In the genomic region with DNA sequence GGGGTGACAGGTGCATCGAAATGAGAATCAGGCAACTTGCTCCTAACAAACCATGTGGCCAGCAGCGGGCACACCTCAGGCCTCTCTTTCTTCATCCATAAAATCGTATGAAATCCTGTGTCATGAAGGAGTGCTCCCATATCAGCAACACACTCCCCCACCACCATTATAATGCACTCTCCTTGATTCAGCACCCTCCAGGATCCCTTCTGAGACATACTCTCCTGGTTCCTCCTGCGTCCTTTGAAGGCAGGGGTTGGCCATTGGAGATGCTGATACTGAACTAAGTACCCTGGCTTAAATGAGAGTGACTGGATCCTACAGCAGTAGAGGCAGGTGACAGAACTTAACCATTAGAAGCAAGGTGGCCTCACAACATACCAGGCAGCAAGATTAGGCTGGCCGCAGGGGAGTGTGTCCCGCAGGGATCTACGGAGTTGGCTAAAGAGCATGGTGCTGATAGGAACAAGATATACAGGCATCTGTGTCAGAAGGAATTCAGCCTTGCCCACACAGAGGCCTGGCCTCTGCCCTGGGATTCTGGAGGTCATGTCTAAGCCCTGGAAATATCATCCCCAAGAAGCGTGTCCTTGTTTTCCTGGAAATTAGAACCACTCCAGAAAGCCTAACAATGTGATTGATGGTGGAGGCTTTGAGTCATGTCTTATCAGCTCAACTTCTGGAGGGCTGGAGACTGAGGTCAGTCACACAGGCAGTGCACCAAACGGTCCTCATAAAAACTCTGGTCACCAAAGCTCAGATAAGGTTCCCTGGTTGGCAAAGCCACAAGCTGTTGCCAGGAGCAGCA, we compare ENCODE assay signal across 1 cellular context.
TF ChIP-seq lines count a peak whose summit lies in the region.

No MANE protein-coding gene starts in this region.

TF ChIP-seq in K562, 482 proteins besides CTCF, POLR2A, EP300 and RAD21 (continued from another document and continues in another):
- TF ChIP-seq, protein P1, sequence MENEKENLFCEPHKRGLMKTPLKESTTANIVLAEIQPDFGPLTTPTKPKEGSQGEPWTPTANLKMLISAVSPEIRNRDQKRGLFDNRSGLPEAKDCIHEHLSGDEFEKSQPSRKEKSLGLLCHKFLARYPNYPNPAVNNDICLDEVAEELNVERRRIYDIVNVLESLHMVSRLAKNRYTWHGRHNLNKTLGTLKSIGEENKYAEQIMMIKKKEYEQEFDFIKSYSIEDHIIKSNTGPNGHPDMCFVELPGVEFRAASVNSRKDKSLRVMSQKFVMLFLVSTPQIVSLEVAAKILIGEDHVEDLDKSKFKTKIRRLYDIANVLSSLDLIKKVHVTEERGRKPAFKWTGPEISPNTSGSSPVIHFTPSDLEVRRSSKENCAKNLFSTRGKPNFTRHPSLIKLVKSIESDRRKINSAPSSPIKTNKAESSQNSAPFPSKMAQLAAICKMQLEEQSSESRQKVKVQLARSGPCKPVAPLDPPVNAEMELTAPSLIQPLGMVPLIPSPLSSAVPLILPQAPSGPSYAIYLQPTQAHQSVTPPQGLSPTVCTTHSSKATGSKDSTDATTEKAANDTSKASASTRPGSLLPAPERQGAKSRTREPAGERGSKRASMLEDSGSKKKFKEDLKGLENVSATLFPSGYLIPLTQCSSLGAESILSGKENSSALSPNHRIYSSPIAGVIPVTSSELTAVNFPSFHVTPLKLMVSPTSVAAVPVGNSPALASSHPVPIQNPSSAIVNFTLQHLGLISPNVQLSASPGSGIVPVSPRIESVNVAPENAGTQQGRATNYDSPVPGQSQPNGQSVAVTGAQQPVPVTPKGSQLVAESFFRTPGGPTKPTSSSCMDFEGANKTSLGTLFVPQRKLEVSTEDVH (IDR thresholded peaks at IDR 0.05; ENCODE audit: low read depth, partially characterized antibody) = no peak
- TF ChIP-seq ZSCAN29 (IDR thresholded peaks at IDR 0.05) = no peak
- no peak for TF ChIP-seq PPARD (CRISPR knock-in tag; IDR thresholded peaks at IDR 0.05)
- TF ChIP-seq, protein P2, sequence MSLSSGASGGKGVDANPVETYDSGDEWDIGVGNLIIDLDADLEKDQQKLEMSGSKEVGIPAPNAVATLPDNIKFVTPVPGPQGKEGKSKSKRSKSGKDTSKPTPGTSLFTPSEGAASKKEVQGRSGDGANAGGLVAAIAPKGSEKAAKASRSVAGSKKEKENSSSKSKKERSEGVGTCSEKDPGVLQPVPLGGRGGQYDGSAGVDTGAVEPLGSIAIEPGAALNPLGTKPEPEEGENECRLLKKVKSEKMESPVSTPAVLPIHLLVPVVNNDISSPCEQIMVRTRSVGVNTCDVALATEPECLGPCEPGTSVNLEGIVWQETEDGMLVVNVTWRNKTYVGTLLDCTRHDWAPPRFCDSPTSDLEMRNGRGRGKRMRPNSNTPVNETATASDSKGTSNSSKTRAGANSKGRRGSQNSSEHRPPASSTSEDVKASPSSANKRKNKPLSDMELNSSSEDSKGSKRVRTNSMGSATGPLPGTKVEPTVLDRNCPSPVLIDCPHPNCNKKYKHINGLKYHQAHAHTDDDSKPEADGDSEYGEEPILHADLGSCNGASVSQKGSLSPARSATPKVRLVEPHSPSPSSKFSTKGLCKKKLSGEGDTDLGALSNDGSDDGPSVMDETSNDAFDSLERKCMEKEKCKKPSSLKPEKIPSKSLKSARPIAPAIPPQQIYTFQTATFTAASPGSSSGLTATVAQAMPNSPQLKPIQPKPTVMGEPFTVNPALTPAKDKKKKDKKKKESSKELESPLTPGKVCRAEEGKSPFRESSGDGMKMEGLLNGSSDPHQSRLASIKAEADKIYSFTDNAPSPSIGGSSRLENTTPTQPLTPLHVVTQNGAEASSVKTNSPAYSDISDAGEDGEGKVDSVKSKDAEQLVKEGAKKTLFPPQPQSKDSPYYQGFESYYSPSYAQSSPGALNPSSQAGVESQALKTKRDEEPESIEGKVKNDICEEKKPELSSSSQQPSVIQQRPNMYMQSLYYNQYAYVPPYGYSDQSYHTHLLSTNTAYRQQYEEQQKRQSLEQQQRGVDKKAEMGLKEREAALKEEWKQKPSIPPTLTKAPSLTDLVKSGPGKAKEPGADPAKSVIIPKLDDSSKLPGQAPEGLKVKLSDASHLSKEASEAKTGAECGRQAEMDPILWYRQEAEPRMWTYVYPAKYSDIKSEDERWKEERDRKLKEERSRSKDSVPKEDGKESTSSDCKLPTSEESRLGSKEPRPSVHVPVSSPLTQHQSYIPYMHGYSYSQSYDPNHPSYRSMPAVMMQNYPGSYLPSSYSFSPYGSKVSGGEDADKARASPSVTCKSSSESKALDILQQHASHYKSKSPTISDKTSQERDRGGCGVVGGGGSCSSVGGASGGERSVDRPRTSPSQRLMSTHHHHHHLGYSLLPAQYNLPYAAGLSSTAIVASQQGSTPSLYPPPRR (CRISPR knock-in tag; IDR thresholded peaks at IDR 0.05; ENCODE audit: borderline replicate concordance) = peak; percentile 48; the same call in 1 of the 2 replicates
- TF ChIP-seq, protein P3, sequence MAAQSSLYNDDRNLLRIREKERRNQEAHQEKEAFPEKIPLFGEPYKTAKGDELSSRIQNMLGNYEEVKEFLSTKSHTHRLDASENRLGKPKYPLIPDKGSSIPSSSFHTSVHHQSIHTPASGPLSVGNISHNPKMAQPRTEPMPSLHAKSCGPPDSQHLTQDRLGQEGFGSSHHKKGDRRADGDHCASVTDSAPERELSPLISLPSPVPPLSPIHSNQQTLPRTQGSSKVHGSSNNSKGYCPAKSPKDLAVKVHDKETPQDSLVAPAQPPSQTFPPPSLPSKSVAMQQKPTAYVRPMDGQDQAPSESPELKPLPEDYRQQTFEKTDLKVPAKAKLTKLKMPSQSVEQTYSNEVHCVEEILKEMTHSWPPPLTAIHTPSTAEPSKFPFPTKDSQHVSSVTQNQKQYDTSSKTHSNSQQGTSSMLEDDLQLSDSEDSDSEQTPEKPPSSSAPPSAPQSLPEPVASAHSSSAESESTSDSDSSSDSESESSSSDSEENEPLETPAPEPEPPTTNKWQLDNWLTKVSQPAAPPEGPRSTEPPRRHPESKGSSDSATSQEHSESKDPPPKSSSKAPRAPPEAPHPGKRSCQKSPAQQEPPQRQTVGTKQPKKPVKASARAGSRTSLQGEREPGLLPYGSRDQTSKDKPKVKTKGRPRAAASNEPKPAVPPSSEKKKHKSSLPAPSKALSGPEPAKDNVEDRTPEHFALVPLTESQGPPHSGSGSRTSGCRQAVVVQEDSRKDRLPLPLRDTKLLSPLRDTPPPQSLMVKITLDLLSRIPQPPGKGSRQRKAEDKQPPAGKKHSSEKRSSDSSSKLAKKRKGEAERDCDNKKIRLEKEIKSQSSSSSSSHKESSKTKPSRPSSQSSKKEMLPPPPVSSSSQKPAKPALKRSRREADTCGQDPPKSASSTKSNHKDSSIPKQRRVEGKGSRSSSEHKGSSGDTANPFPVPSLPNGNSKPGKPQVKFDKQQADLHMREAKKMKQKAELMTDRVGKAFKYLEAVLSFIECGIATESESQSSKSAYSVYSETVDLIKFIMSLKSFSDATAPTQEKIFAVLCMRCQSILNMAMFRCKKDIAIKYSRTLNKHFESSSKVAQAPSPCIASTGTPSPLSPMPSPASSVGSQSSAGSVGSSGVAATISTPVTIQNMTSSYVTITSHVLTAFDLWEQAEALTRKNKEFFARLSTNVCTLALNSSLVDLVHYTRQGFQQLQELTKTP (IDR thresholded peaks at IDR 0.05; ENCODE audit: low read depth in 1 of 2, partially characterized antibody in 2 of 2) = peak in 1 of 2 experiments; percentile 48
- no peak for TF ChIP-seq FOXP1 (CRISPR knock-in tag; IDR thresholded peaks at IDR 0.05)
- no peak for TF ChIP-seq POLR2G (IDR thresholded peaks at IDR 0.05; ENCODE audit: low read depth, low read length)
- TF ChIP-seq, protein P4, sequence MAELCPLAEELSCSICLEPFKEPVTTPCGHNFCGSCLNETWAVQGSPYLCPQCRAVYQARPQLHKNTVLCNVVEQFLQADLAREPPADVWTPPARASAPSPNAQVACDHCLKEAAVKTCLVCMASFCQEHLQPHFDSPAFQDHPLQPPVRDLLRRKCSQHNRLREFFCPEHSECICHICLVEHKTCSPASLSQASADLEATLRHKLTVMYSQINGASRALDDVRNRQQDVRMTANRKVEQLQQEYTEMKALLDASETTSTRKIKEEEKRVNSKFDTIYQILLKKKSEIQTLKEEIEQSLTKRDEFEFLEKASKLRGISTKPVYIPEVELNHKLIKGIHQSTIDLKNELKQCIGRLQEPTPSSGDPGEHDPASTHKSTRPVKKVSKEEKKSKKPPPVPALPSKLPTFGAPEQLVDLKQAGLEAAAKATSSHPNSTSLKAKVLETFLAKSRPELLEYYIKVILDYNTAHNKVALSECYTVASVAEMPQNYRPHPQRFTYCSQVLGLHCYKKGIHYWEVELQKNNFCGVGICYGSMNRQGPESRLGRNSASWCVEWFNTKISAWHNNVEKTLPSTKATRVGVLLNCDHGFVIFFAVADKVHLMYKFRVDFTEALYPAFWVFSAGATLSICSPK (IDR thresholded peaks at IDR 0.05; ENCODE audit: borderline replicate concordance) = no peak
- TF ChIP-seq, protein P5, sequence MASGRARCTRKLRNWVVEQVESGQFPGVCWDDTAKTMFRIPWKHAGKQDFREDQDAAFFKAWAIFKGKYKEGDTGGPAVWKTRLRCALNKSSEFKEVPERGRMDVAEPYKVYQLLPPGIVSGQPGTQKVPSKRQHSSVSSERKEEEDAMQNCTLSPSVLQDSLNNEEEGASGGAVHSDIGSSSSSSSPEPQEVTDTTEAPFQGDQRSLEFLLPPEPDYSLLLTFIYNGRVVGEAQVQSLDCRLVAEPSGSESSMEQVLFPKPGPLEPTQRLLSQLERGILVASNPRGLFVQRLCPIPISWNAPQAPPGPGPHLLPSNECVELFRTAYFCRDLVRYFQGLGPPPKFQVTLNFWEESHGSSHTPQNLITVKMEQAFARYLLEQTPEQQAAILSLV (tag; IDR thresholded peaks at IDR 0.05) = no peak
- TF ChIP-seq ZNF696 (CRISPR knock-in tag; conservative IDR thresholded peaks at IDR 0.05) = no peak
- peak; percentile 64; the same call in 1 of the 2 replicates for TF ChIP-seq ZNF165 (CRISPR knock-in tag; IDR thresholded peaks at IDR 0.05; ENCODE audit: borderline replicate concordance)
- no peak for TF ChIP-seq TAF7 (tag; IDR thresholded peaks at IDR 0.05)
- peak; percentile 85 for TF ChIP-seq MTA3 (IDR thresholded peaks at IDR 0.05; ENCODE audit: borderline replicate concordance)
- TF ChIP-seq DIDO1 (tag; IDR thresholded peaks at IDR 0.05; ENCODE audit: low read depth) = no peak
- TF ChIP-seq, protein P6, sequence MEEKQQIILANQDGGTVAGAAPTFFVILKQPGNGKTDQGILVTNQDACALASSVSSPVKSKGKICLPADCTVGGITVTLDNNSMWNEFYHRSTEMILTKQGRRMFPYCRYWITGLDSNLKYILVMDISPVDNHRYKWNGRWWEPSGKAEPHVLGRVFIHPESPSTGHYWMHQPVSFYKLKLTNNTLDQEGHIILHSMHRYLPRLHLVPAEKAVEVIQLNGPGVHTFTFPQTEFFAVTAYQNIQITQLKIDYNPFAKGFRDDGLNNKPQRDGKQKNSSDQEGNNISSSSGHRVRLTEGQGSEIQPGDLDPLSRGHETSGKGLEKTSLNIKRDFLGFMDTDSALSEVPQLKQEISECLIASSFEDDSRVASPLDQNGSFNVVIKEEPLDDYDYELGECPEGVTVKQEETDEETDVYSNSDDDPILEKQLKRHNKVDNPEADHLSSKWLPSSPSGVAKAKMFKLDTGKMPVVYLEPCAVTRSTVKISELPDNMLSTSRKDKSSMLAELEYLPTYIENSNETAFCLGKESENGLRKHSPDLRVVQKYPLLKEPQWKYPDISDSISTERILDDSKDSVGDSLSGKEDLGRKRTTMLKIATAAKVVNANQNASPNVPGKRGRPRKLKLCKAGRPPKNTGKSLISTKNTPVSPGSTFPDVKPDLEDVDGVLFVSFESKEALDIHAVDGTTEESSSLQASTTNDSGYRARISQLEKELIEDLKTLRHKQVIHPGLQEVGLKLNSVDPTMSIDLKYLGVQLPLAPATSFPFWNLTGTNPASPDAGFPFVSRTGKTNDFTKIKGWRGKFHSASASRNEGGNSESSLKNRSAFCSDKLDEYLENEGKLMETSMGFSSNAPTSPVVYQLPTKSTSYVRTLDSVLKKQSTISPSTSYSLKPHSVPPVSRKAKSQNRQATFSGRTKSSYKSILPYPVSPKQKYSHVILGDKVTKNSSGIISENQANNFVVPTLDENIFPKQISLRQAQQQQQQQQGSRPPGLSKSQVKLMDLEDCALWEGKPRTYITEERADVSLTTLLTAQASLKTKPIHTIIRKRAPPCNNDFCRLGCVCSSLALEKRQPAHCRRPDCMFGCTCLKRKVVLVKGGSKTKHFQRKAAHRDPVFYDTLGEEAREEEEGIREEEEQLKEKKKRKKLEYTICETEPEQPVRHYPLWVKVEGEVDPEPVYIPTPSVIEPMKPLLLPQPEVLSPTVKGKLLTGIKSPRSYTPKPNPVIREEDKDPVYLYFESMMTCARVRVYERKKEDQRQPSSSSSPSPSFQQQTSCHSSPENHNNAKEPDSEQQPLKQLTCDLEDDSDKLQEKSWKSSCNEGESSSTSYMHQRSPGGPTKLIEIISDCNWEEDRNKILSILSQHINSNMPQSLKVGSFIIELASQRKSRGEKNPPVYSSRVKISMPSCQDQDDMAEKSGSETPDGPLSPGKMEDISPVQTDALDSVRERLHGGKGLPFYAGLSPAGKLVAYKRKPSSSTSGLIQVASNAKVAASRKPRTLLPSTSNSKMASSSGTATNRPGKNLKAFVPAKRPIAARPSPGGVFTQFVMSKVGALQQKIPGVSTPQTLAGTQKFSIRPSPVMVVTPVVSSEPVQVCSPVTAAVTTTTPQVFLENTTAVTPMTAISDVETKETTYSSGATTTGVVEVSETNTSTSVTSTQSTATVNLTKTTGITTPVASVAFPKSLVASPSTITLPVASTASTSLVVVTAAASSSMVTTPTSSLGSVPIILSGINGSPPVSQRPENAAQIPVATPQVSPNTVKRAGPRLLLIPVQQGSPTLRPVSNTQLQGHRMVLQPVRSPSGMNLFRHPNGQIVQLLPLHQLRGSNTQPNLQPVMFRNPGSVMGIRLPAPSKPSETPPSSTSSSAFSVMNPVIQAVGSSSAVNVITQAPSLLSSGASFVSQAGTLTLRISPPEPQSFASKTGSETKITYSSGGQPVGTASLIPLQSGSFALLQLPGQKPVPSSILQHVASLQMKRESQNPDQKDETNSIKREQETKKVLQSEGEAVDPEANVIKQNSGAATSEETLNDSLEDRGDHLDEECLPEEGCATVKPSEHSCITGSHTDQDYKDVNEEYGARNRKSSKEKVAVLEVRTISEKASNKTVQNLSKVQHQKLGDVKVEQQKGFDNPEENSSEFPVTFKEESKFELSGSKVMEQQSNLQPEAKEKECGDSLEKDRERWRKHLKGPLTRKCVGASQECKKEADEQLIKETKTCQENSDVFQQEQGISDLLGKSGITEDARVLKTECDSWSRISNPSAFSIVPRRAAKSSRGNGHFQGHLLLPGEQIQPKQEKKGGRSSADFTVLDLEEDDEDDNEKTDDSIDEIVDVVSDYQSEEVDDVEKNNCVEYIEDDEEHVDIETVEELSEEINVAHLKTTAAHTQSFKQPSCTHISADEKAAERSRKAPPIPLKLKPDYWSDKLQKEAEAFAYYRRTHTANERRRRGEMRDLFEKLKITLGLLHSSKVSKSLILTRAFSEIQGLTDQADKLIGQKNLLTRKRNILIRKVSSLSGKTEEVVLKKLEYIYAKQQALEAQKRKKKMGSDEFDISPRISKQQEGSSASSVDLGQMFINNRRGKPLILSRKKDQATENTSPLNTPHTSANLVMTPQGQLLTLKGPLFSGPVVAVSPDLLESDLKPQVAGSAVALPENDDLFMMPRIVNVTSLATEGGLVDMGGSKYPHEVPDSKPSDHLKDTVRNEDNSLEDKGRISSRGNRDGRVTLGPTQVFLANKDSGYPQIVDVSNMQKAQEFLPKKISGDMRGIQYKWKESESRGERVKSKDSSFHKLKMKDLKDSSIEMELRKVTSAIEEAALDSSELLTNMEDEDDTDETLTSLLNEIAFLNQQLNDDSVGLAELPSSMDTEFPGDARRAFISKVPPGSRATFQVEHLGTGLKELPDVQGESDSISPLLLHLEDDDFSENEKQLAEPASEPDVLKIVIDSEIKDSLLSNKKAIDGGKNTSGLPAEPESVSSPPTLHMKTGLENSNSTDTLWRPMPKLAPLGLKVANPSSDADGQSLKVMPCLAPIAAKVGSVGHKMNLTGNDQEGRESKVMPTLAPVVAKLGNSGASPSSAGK (IDR thresholded peaks at IDR 0.05) = no peak
- no peak for TF ChIP-seq PCBP2 (IDR thresholded peaks at IDR 0.05; ENCODE audit: low read depth, low read length, poor library complexity, severe bottlenecking)
